In genomic region chr2:170300993-170301392, GRCh38 we compare ENCODE assay signal across 1 cellular context.
TF ChIP-seq lines count a peak whose summit lies in the region.

No MANE protein-coding gene starts in this region.

TF ChIP-seq in K562, 482 proteins besides CTCF, POLR2A, EP300 and RAD21 (continued from another document):
- no peak for TF ChIP-seq FOXO4 (CRISPR knock-in tag; IDR thresholded peaks at IDR 0.05)
- TF ChIP-seq CEBPG (CRISPR knock-in tag; IDR thresholded peaks at IDR 0.05) = no peak
- 0 out of 4 replicates have a peak, but pooled peaks of 1 of the 2 experiments have one; percentile 27 for TF ChIP-seq CEBPG (tag; conservative IDR thresholded peaks at IDR 0.05 in 1 of 2, IDR thresholded peaks at IDR 0.05 in 1 of 2)
- TF ChIP-seq AFF4 (CRISPR knock-in tag; IDR thresholded peaks at IDR 0.05) = 0 out of 2 replicates have a peak, but pooled peaks have one; percentile 30
- no peak for TF ChIP-seq TAF15 (IDR thresholded peaks at IDR 0.05; ENCODE audit: low read depth, low read length)
